In genomic region chr20:45919536-45919933, GRCh38 we compare ENCODE assay signal across 1 cellular context.
TF ChIP-seq lines count a peak whose summit lies in the region.

No MANE protein-coding gene starts in this region.

TF ChIP-seq in HepG2, 621 proteins besides CTCF, POLR2A, EP300 and RAD21 (continued from another document and continues in another):
- TF ChIP-seq, protein P1, sequence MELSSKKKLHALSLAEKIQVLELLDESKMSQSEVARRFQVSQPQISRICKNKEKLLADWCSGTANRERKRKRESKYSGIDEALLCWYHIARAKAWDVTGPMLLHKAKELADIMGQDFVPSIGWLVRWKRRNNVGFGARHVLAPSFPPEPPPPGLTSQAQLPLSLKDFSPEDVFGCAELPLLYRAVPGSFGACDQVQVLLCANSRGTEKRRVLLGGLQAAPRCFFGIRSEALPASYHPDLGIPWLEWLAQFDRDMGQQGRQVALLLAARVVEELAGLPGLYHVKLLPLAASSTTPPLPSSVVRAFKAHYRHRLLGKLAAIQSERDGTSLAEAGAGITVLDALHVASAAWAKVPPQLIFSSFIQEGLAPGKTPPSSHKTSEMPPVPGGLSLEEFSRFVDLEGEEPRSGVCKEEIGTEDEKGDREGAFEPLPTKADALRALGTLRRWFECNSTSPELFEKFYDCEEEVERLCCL (CRISPR knock-in tag; IDR thresholded peaks at IDR 0.05; ENCODE audit: borderline replicate concordance): no peak
- TF ChIP-seq ZNF407 (CRISPR knock-in tag; IDR thresholded peaks at IDR 0.05; ENCODE audit: not compliant biosample characterization) (no peak), ZNF44 (CRISPR knock-in tag; IDR thresholded peaks at IDR 0.05) (no peak), MIER2 (CRISPR knock-in tag; IDR thresholded peaks at IDR 0.05) (no peak), TEAD3 (CRISPR knock-in tag; optimal IDR thresholded peaks at IDR 0.05; ENCODE audit: borderline replicate concordance) (no peak), NR2F1 (CRISPR knock-in tag; IDR thresholded peaks at IDR 0.05) (no peak), HOMEZ (CRISPR knock-in tag; IDR thresholded peaks at IDR 0.05; ENCODE audit: low read depth) (no peak), PRPF4 (IDR thresholded peaks at IDR 0.05; ENCODE audit: low read depth, low read length, poor library complexity, severe bottlenecking) (no peak), RBM39 (IDR thresholded peaks at IDR 0.05; ENCODE audit: low read depth, low read length, poor library complexity, severe bottlenecking) (no peak), ATF5 (CRISPR knock-in tag; IDR thresholded peaks at IDR 0.05; ENCODE audit: low read depth) (no peak), ZEB1 (IDR thresholded peaks at IDR 0.05; ENCODE audit: insufficient replicate concordance, low read depth) (no peak), NPAS2 (CRISPR knock-in tag; IDR thresholded peaks at IDR 0.05; ENCODE audit: borderline replicate concordance) (no peak), ZBTB10 (CRISPR knock-in tag; IDR thresholded peaks at IDR 0.05; ENCODE audit: borderline replicate concordance) (no peak), PCBP1 (IDR thresholded peaks at IDR 0.05; ENCODE audit: borderline replicate concordance, low read depth, low read length) (no peak), ZSCAN30 (CRISPR knock-in tag; IDR thresholded peaks at IDR 0.05) (no peak), ELF1 (CRISPR knock-in tag; IDR thresholded peaks at IDR 0.05) (no peak), PHF21A (CRISPR knock-in tag; IDR thresholded peaks at IDR 0.05) (no peak), NFYC (CRISPR knock-in tag; IDR thresholded peaks at IDR 0.05) (no peak), ZNF703 (CRISPR knock-in tag; IDR thresholded peaks at IDR 0.05; ENCODE audit: borderline replicate concordance) (no peak), ZNF205 (CRISPR knock-in tag; IDR thresholded peaks at IDR 0.05) (no peak), CENPT (CRISPR knock-in tag; IDR thresholded peaks at IDR 0.05; ENCODE audit: low read depth) (no peak), ZNF607 (CRISPR knock-in tag; IDR thresholded peaks at IDR 0.05; ENCODE audit: borderline replicate concordance) (no peak), KLF11 (CRISPR knock-in tag; IDR thresholded peaks at IDR 0.05) (no peak), SP5 (CRISPR knock-in tag; IDR thresholded peaks at IDR 0.05; ENCODE audit: borderline replicate concordance, low read depth) (no peak), RBM22 (optimal IDR thresholded peaks at IDR 0.05; ENCODE audit: low read length) (no peak), ZNF737 (CRISPR knock-in tag; IDR thresholded peaks at IDR 0.05; ENCODE audit: borderline replicate concordance) (no peak), ZMAT3 (CRISPR knock-in tag; conservative IDR thresholded peaks at IDR 0.05) (no peak), MED13 (CRISPR knock-in tag; IDR thresholded peaks at IDR 0.05) (0 out of 2 replicates have a peak, but pooled peaks have one; percentile 31), STAT5B (CRISPR knock-in tag; IDR thresholded peaks at IDR 0.05) (no peak), ZNF331 (CRISPR knock-in tag; IDR thresholded peaks at IDR 0.05) (0 out of 2 replicates have a peak, but pooled peaks have one; percentile 18), YEATS2 (CRISPR knock-in tag; IDR thresholded peaks at IDR 0.05; ENCODE audit: borderline replicate concordance) (no peak), ZNF431 (CRISPR knock-in tag; IDR thresholded peaks at IDR 0.05; ENCODE audit: borderline replicate concordance, low read depth) (no peak), HDAC2 (CRISPR knock-in tag; IDR thresholded peaks at IDR 0.05) (peak; percentile 49; the same call in 1 of the 2 replicates), ZNF354B (CRISPR knock-in tag; IDR thresholded peaks at IDR 0.05) (no peak), ATM (IDR thresholded peaks at IDR 0.05; ENCODE audit: borderline replicate concordance) (no peak), HNF1B (CRISPR knock-in tag; IDR thresholded peaks at IDR 0.05) (peak; percentile 36; the same call in 1 of the 2 replicates), ZNF234 (CRISPR knock-in tag; conservative IDR thresholded peaks at IDR 0.05) (no peak), CCAR2 (optimal IDR thresholded peaks at IDR 0.05; ENCODE audit: low read depth, low read length) (no peak), HOXA3 (CRISPR knock-in tag; IDR thresholded peaks at IDR 0.05) (peak; percentile 51; the same call in 1 of the 2 replicates), BCLAF1 (IDR thresholded peaks at IDR 0.05) (no peak)
- TF ChIP-seq, protein P2, sequence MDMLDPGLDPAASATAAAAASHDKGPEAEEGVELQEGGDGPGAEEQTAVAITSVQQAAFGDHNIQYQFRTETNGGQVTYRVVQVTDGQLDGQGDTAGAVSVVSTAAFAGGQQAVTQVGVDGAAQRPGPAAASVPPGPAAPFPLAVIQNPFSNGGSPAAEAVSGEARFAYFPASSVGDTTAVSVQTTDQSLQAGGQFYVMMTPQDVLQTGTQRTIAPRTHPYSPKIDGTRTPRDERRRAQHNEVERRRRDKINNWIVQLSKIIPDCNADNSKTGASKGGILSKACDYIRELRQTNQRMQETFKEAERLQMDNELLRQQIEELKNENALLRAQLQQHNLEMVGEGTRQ (IDR thresholded peaks at IDR 0.05; ENCODE audit: low read depth, low read length): no peak
- TF ChIP-seq, protein P2 (CRISPR knock-in tag; IDR thresholded peaks at IDR 0.05; ENCODE audit: borderline replicate concordance): no peak
